ENCODE assay signal across 22 cellular contexts in the genomic region with DNA sequence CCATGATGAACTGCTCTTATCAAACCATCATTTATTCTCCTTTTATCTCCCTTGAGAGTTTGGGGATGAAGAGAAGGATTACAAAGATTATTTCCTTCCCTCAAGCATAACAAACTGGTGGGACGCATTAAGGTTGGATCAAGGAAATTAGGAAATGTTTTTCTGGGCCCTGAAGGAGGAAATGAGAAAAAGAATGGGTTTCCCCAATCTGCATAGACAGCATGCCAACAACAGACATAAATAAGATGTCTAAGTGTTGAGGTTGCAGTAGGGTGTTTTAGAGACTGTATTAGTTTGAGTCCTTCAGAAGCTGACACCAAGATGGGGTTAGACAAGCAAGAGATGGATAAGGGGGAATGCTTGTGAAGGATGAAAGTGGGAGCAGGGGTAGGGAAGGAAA. TPM values are rescaled to one million over a fixed set of nuclear protein-coding genes. Genes with fewer than 3 reads are reported as not detected.
DNase-seq lines count a peak whose midpoint lies in the region; ATAC-seq, FAIRE-seq and TF ChIP-seq lines count a peak whose summit lies in the region.
"Had no signal": no experiment of that assay in that cellular context is flagged by ENCODE, and none has a peak within 500 bp of the region (broad histone marks: within the 10 kb centered on the region; RNA-seq: fewer than 3 reads in every experiment).

No MANE protein-coding gene starts in this region.

- H3K4me3 Mint-ChIP-seq in astrocyte (ENCODE audit: unreplicated experiment), result no peak overlapping the region
- peak overlapping the region in 1 of 2 donors; percentile 0 for H3K4me3 Mint-ChIP-seq in stimulated activated naive B cell treated with anti-CD40 and anti-IgM and Interleukin-4, amounts not matched to agents 10 μg/mL and 1 μg/mL and 100 μg/mL, for 72 hours
- H3K4me3 Mint-ChIP-seq: activated CD8-positive, alpha-beta memory T cell treated with anti-CD3 and anti-CD28 coated beads, Interleukin-2, amount 10 ng/mL, durations not matched to agents 7 days and 5 days had no signal

- H3K27me3 ChIP-seq in astrocyte (ENCODE audit: insufficient read depth, low read length), result no peaks in the 10 kb centered on the region
- H3K27me3 ChIP-seq: body of pancreas, esophagus muscularis mucosa had no signal

- peak; percentile 59 for ATAC-seq in HG02642 (IDR thresholded peaks at IDR 0.05; ENCODE audit: poor library complexity, unreplicated experiment)
- ATAC-seq in stimulated activated naive B cell treated with anti-CD40 and anti-IgM and Interleukin-4, amounts not matched to agents 10 μg/mL and 1 μg/mL and 100 μg/mL, for 72 hours (replicated peaks), result peak; percentile 81 to 86
- ATAC-seq: activated CD8-positive, alpha-beta memory T cell treated with anti-CD3 and anti-CD28 coated beads, Interleukin-2, amount 10 ng/mL, durations not matched to agents 7 days and 5 days; activated naive CD4-positive, alpha-beta T cell treated with anti-CD3 and anti-CD28 coated beads, Interleukin-2, amount 50 U/mL, for 72 hours had no signal

- TF ChIP-seq CTCF in astrocyte (IDR thresholded peaks at IDR 0.05; ENCODE audit: insufficient read depth, low read depth, low read length), result no peak

- FAIRE-seq in GM12891 (lab: Jason Lieb, UNC) (no peak), astrocyte (lab: Jason Lieb, UNC) (peak; percentile 13)
- FAIRE-seq: frontal cortex had no signal

- H3K79me2 ChIP-seq in astrocyte (ENCODE audit: insufficient read depth, low read length), result no peaks in the 10 kb centered on the region

- H3K4me2 ChIP-seq in astrocyte (ENCODE audit: low read length), result no peak overlapping the region

- no peaks in the 10 kb centered on the region for H3K4me1 ChIP-seq in astrocyte (ENCODE audit: insufficient read depth, low read length)

- peaks cover 29% of the 10 kb centered on the region for H3K4me1 Mint-ChIP-seq in astrocyte (ENCODE audit: low read depth, unreplicated experiment)
- H3K4me1 Mint-ChIP-seq in stimulated activated naive B cell treated with anti-CD40 and anti-IgM and Interleukin-4, amounts not matched to agents 10 μg/mL and 1 μg/mL and 100 μg/mL, for 72 hours, result peaks cover 25 to 43% of the 10 kb centered on the region in 2 donors

- H3K27me3 Mint-ChIP-seq in astrocyte (ENCODE audit: low read depth, unreplicated experiment), result no peaks in the 10 kb centered on the region
- no peaks in the 10 kb centered on the region for H3K27me3 Mint-ChIP-seq in stimulated activated naive B cell treated with anti-CD40 and anti-IgM and Interleukin-4, amounts not matched to agents 10 μg/mL and 1 μg/mL and 100 μg/mL, for 72 hours
- H3K27me3 Mint-ChIP-seq: activated CD8-positive, alpha-beta memory T cell treated with anti-CD3 and anti-CD28 coated beads, Interleukin-2, amount 10 ng/mL, durations not matched to agents 7 days and 5 days; progenitor cell of endocrine pancreas had no signal

- DNase-seq in GM12891 (ENCODE audit: insufficient read length, low spot score) (no peak), astrocyte (ENCODE audit: low read depth) (no peak), DMS53 (lab: John Stamatoyannopoulos, UW) (no peak), retina (no peak)
- DNase-seq in stimulated activated naive B cell treated with anti-CD40 and anti-IgM and Interleukin-4, amounts not matched to agents 10 μg/mL and 1 μg/mL and 100 μg/mL, for 72 hours, result no peak
- DNase-seq in effector CD4-positive, alpha-beta T cell, result no peak
- DNase-seq: activated CD4-positive, alpha-beta T cell treated with anti-CD3 and anti-CD28 coated beads for 4 hours; activated CD8-positive, alpha-beta memory T cell treated with anti-CD3 and anti-CD28 coated beads, Interleukin-2, amount 10 ng/mL, durations not matched to agents 7 days and 5 days; body of pancreas; DND-41; hippocampal formation; Kasumi-1; left ventricle myocardium superior; NCI-H1092; NCI-H2029 had no signal

- no peaks in the 10 kb centered on the region for H3K9me3 Mint-ChIP-seq in astrocyte (ENCODE audit: unreplicated experiment)
- peaks cover 5 to 7% of the 10 kb centered on the region in 2 donors for H3K9me3 Mint-ChIP-seq in stimulated activated naive B cell treated with anti-CD40 and anti-IgM and Interleukin-4, amounts not matched to agents 10 μg/mL and 1 μg/mL and 100 μg/mL, for 72 hours

- H3K9ac ChIP-seq in astrocyte (ENCODE audit: low read length), result no peak overlapping the region

- H4K20me1 ChIP-seq in astrocyte (ENCODE audit: insufficient read depth, low read length), result no peaks in the 10 kb centered on the region

- peaks cover 8% of the 10 kb centered on the region for H3K36me3 Mint-ChIP-seq in astrocyte (ENCODE audit: low read depth, unreplicated experiment)
- peaks cover 7% of the 10 kb centered on the region in 2 donors for H3K36me3 Mint-ChIP-seq in stimulated activated naive B cell treated with anti-CD40 and anti-IgM and Interleukin-4, amounts not matched to agents 10 μg/mL and 1 μg/mL and 100 μg/mL, for 72 hours

- H3K36me3 ChIP-seq in astrocyte (ENCODE audit: insufficient read depth, low read length), result no peaks in the 10 kb centered on the region
- H3K36me3 ChIP-seq: esophagus muscularis mucosa, thoracic aorta had no signal

- no peak overlapping the region for H2AFZ ChIP-seq in astrocyte (ENCODE audit: low read depth, low read length)

- no peak overlapping the region for H3K27ac Mint-ChIP-seq in astrocyte (ENCODE audit: unreplicated experiment)
- H3K27ac Mint-ChIP-seq in stimulated activated naive B cell treated with anti-CD40 and anti-IgM and Interleukin-4, amounts not matched to agents 10 μg/mL and 1 μg/mL and 100 μg/mL, for 72 hours, result no peak overlapping the region
- H3K27ac Mint-ChIP-seq: activated CD8-positive, alpha-beta memory T cell treated with anti-CD3 and anti-CD28 coated beads, Interleukin-2, amount 10 ng/mL, durations not matched to agents 7 days and 5 days; activated naive CD4-positive, alpha-beta T cell treated with anti-CD3 and anti-CD28 coated beads, Interleukin-2, amount 50 U/mL, for 72 hours; progenitor cell of endocrine pancreas had no signal

- H3K9me3 ChIP-seq in astrocyte (ENCODE audit: insufficient read depth, low read depth, low read length), result no peaks in the 10 kb centered on the region
- H3K9me3 ChIP-seq: body of pancreas, esophagus muscularis mucosa, thoracic aorta had no signal

- H3K27ac ChIP-seq in astrocyte (ENCODE audit: low read depth, low read length), result no peak overlapping the region
- H3K27ac ChIP-seq: body of pancreas, esophagus muscularis mucosa, thoracic aorta had no signal

- no peak overlapping the region for H3K4me3 ChIP-seq in astrocyte (ENCODE audit: insufficient read depth, low read depth, low read length)
- H3K4me3 ChIP-seq: body of pancreas, esophagus muscularis mucosa, thoracic aorta had no signal

- TF ChIP-seq POLR2A in GM12891 (IDR thresholded peaks at IDR 0.05; ENCODE audit: low read depth, low read length), result no peak

TF ChIP-seq in GM12891, 5 proteins besides CTCF, POLR2A, EP300 and RAD21:
- TF ChIP-seq SPI1 (IDR thresholded peaks at IDR 0.05; ENCODE audit: low read depth, low read length) (peak; percentile 88), POLR2AphosphoS5 (IDR thresholded peaks at IDR 0.05; ENCODE audit: low read depth, low read length) (no peak), POU2F2 (IDR thresholded peaks at IDR 0.05; ENCODE audit: low read depth, low read length) (0 out of 2 replicates have a peak, but pooled peaks have one; percentile 36)
TF ChIP-seq in GM12891: peak in this region for 2.

RNA-seq across cellular contexts. Expression of a gene that starts 7.3 kb away (rescaled TPM):
- polyA plus RNA-seq in GM12891 (2012; ENCODE audit: low read depth, missing spikeins), result 23.0 TPM
- 96.0 and 117 TPM in 2 replicates for total RNA-seq in astrocyte
- total RNA-seq: SK-MEL-5 had no signal

RNA-seq across cellular contexts. Expression of a gene that starts 38.7 kb away (rescaled TPM):
- 24.9 TPM for polyA plus RNA-seq in GM12891 (2012; ENCODE audit: low read depth, missing spikeins)
- 10.9 and 13.8 TPM in 2 replicates for total RNA-seq in astrocyte
